Comparison of ENCODE assay signal across 12 cellular contexts in genomic region chr5:138664276-138664943, GRCh38.
DNase-seq lines count a peak whose midpoint lies in the region; ATAC-seq, FAIRE-seq and TF ChIP-seq lines count a peak whose summit lies in the region.
"Had no signal": no experiment of that assay in that cellular context is flagged by ENCODE, and none has a peak within 500 bp of the region (broad histone marks: within the 10 kb centered on the region; RNA-seq: fewer than 3 reads in every experiment).

No MANE protein-coding gene starts in this region.

- no peaks in the 10 kb centered on the region; the same call in 1 of the 2 replicates for H3K27me3 ChIP-seq in H9 (ENCODE audit: insufficient read depth, low read length)
- H3K27me3 ChIP-seq in hepatocyte = no peaks in the 10 kb centered on the region

- no CpG with 5 or more reads among the region's 9 CpGs for WGBS in H9 (ENCODE audit: extremely low coverage, insufficient read length, low lambda C conversion rate)
- WGBS in hepatocyte (ENCODE audit: low lambda C conversion rate, missing lambda C conversion rate) = 64% methylated on average over 9 of the region's 9 CpGs

- H3K36me3 Mint-ChIP-seq in H9 (ENCODE audit: insufficient read depth in 1 of 3, low read depth in 3 of 3) = no peaks in the 10 kb centered on the region; a peak in 1 of 7 replicates
- peaks cover 7% of the 10 kb centered on the region for H3K36me3 Mint-ChIP-seq in effector memory CD8-positive, alpha-beta T cell (ENCODE audit: insufficient read depth)
- H3K36me3 Mint-ChIP-seq: activated naive CD8-positive, alpha-beta T cell treated with anti-CD3 and anti-CD28 coated beads for 36 hours; CD8-positive, alpha-beta memory T cell had no signal

- H3K4me1 ChIP-seq in H9 (ENCODE audit: insufficient read depth, low read length) (peaks cover 3% of the 10 kb centered on the region; the same call in 1 of the 2 replicates), hepatocyte (ENCODE audit: insufficient read depth) (peaks cover 11% of the 10 kb centered on the region)

- H3K9ac ChIP-seq in H9 (ENCODE audit: extremely low read depth, insufficient read length, low read length) = no peak overlapping the region

- H4K20me1 ChIP-seq in H9 (ENCODE audit: control insufficient read depth, insufficient read depth, insufficient read length) (no peaks in the 10 kb centered on the region), hepatocyte (ENCODE audit: insufficient read depth, poor library complexity, severe bottlenecking) (no peaks in the 10 kb centered on the region)

- no peaks in the 10 kb centered on the region for H3K36me3 ChIP-seq in hepatocyte (replicated peaks; ENCODE audit: insufficient read depth, low read depth)

- no peak overlapping the region for H3K18ac ChIP-seq in H9 (ENCODE audit: insufficient read length, low read depth, low read length)

- no peaks in the 10 kb centered on the region for H3K9me3 Mint-ChIP-seq in H9
- no peaks in the 10 kb centered on the region for H3K9me3 Mint-ChIP-seq in effector memory CD8-positive, alpha-beta T cell

- no peaks in the 10 kb centered on the region for H3K9me2 ChIP-seq in hepatocyte (replicated peaks; ENCODE audit: insufficient read depth)

- H3K27ac ChIP-seq in H9 (ENCODE audit: insufficient read length, low read depth, low read length) = no peak overlapping the region
- peak overlapping the region; percentile 68 for H3K27ac ChIP-seq in angular gyrus (ENCODE audit: low read depth, low read length)
- H3K27ac ChIP-seq in hepatocyte = peak overlapping the region; percentile 41

- TF ChIP-seq CTCF in H9 (conservative IDR thresholded peaks at IDR 0.05) (no peak), hepatocyte (IDR thresholded peaks at IDR 0.05; ENCODE audit: poor library complexity) (no peak)

- H3K27ac Mint-ChIP-seq in H9 = peak overlapping the region in 2 of 3 experiments; percentile 27 to 85; a peak in 4 of 7 replicates
- H3K27ac Mint-ChIP-seq in effector memory CD8-positive, alpha-beta T cell = no peak overlapping the region
- H3K27ac Mint-ChIP-seq: activated naive CD8-positive, alpha-beta T cell treated with anti-CD3 and anti-CD28 coated beads for 36 hours had no signal

- no peak overlapping the region for H3K4ac ChIP-seq in H9 (ENCODE audit: low read depth, low read length)

- no peak overlapping the region for H2BK15ac ChIP-seq in H9 (ENCODE audit: low read depth, low read length)

- H3K56ac ChIP-seq in H9 (ENCODE audit: insufficient read length, low read depth, low read length) = no peak overlapping the region

- no peak overlapping the region for H2AK5ac ChIP-seq in H9 (ENCODE audit: insufficient read length, low read length)

- H2AFZ ChIP-seq in H9 (ENCODE audit: low read length) (no peak overlapping the region), hepatocyte (no peak overlapping the region)

- no peak overlapping the region for H4K5ac ChIP-seq in H9 (ENCODE audit: insufficient read length, low read depth, low read length)

- H4K8ac ChIP-seq in H9 (replicated peaks; ENCODE audit: insufficient read length, low read depth, low read length) = no peak overlapping the region

- no peak overlapping the region for H2BK12ac ChIP-seq in H9 (ENCODE audit: insufficient read length, low read depth, low read length)

- peaks cover 26 to 28% of the 10 kb centered on the region in 2 experiments for H3K4me1 Mint-ChIP-seq in H9
- H3K4me1 Mint-ChIP-seq in effector memory CD8-positive, alpha-beta T cell (ENCODE audit: low read depth in 2 of 2) = peaks cover 36% of the 10 kb centered on the region in 2 donors

- in situ Hi-C loops in ACHN (cut with HindIII; ENCODE audit: low pct_ligation_motif_present, low pct_unique_long_range_greater_than_20kb, low sequenced_read_pairs) = no loop called here

- no peak overlapping the region for H4K91ac ChIP-seq in H9 (ENCODE audit: insufficient read length, low read depth, low read length)

- H3K27me3 Mint-ChIP-seq in H9 (ENCODE audit: low read depth) = peaks cover 2% of the 10 kb centered on the region; the same call in 1 of the 2 replicates
- H3K27me3 Mint-ChIP-seq in effector memory CD8-positive, alpha-beta T cell = peaks cover 96 to 100% of the 10 kb centered on the region in 2 donors

- no peaks in the 10 kb centered on the region for H3K79me2 ChIP-seq in H9 (ENCODE audit: insufficient read depth, low read length)
- H3K79me2 ChIP-seq in hepatocyte = no peaks in the 10 kb centered on the region

- H3K4me3 Mint-ChIP-seq in H9 = no peak overlapping the region
- no peak overlapping the region for H3K4me3 Mint-ChIP-seq in effector memory CD8-positive, alpha-beta T cell
- H3K4me3 Mint-ChIP-seq: activated naive CD8-positive, alpha-beta T cell treated with anti-CD3 and anti-CD28 coated beads for 36 hours; CD8-positive, alpha-beta memory T cell had no signal

- no peak for ATAC-seq in effector memory CD8-positive, alpha-beta T cell (replicated peaks)
- ATAC-seq: activated CD4-positive, CD25-positive, alpha-beta regulatory T cell treated with anti-CD3 and anti-CD28 coated beads, Interleukin-2, amount 50 U/mL, for 24 hours had no signal

- H3K4me2 ChIP-seq in H9 (ENCODE audit: insufficient read depth, insufficient read length, low read length) (no peak overlapping the region), hepatocyte (no peak overlapping the region)

- no peak overlapping the region for H3K23ac ChIP-seq in H9 (ENCODE audit: insufficient read length, low read depth, low read length)

- no peak overlapping the region for H3K14ac ChIP-seq in H9 (ENCODE audit: insufficient read depth, low read length)

- H3T11ph ChIP-seq in H9 (ENCODE audit: low read length) = no peak overlapping the region

- no peak for FAIRE-seq in RCC 7860 (lab: Jason Lieb, UNC)

- no peak overlapping the region for H3K4me3 ChIP-seq in hepatocyte

- H2BK5ac ChIP-seq in H9 (ENCODE audit: insufficient read length, low read length) = no peak overlapping the region

- no peaks in the 10 kb centered on the region for H3K23me2 ChIP-seq in H9 (ENCODE audit: insufficient read length, low read depth, low read length, poor library complexity, severe bottlenecking)

- no peak overlapping the region for H2BK120ac ChIP-seq in H9 (ENCODE audit: low read depth, low read length, poor library complexity, severe bottlenecking)

- DNase-seq in ACHN (peak; percentile 27), H9 (no peak), hepatocyte (ENCODE audit: low spot score) (peak; percentile 57), RCC 7860 (ENCODE audit: low spot score) (no peak), NCI-H526 (lab: John Stamatoyannopoulos, UW) (no peak), dermis blood vessel endothelial cell (no peak)
- DNase-seq in effector memory CD8-positive, alpha-beta T cell = no peak
- DNase-seq: activated naive CD8-positive, alpha-beta T cell treated with anti-CD3 and anti-CD28 coated beads for 36 hours; CD8-positive, alpha-beta memory T cell; stimulated activated CD4-positive, alpha-beta T cell treated with anti-CD3 and anti-CD28 coated beads, Interleukin-4, amount 100 ng/mL, for 1 hour had no signal

- H2BK20ac ChIP-seq in H9 (ENCODE audit: low read depth, low read length, poor library complexity, severe bottlenecking) = no peak overlapping the region

- H3K79me1 ChIP-seq in H9 (ENCODE audit: insufficient read depth, low read depth, low read length, poor library complexity, severe bottlenecking) = no peaks in the 10 kb centered on the region

- no peaks in the 10 kb centered on the region for H3K9me3 ChIP-seq in H9 (ENCODE audit: control insufficient read depth, low read depth, low read length)
- no peaks in the 10 kb centered on the region for H3K9me3 ChIP-seq in hepatocyte (ENCODE audit: low read depth)

Comparison
In these comparisons a context has a peak if more than half of its experiments do, and no peak if none do; other contexts are left out.
1. DNase-seq: peak in ACHN (single experiment) and hepatocyte (single experiment); none in H9 (single experiment), RCC 7860 (single experiment), NCI-H526 (0 of 2), dermis blood vessel endothelial cell (single experiment) and effector memory CD8-positive, alpha-beta T cell (0 of 3).
2. H3K27ac Mint-ChIP-seq: peak in H9 (2 of 3); none in effector memory CD8-positive, alpha-beta T cell (0 of 2).